9 cellular contexts compared by ENCODE assay signal in genomic region chr9:89522261-89522978, GRCh38. TPM values are rescaled to one million over a fixed set of nuclear protein-coding genes. Genes with fewer than 3 reads are reported as not detected.
DNase-seq lines count a peak whose midpoint lies in the region; ATAC-seq and TF ChIP-seq lines count a peak whose summit lies in the region.
"Had no signal": no experiment of that assay in that cellular context is flagged by ENCODE, and none has a peak within 500 bp of the region (broad histone marks: within the 10 kb centered on the region; RNA-seq: fewer than 3 reads in every experiment).

No MANE protein-coding gene starts in this region.

- no peaks in the 10 kb centered on the region for H3K9me3 ChIP-seq in mesenchymal stem cell (ENCODE audit: control insufficient read depth, low read length)

- no peak overlapping the region for H2BK12ac ChIP-seq in mesenchymal stem cell (ENCODE audit: low read length in 2 of 2)

- H3K23ac ChIP-seq in mesenchymal stem cell (ENCODE audit: low read length in 2 of 2): no peak overlapping the region

- DNase-seq in GF-D8 (lab: John Stamatoyannopoulos, UW): peak; percentile 92
- DNase-seq in activated CD4-positive, alpha-beta memory T cell treated with anti-CD3 and anti-CD28 coated beads for 36 hours: peak; percentile 89
- no peak for DNase-seq in left lobe of liver (ENCODE audit: low spot score)
- DNase-seq in HFFc6: no peak
- DNase-seq in DMS153 (lab: John Stamatoyannopoulos, UW): no peak
- DNase-seq in mesenchymal stem cell: no peak

- no peak overlapping the region for H2AK5ac ChIP-seq in mesenchymal stem cell (ENCODE audit: low read length, severe bottlenecking)

- H3K4me1 ChIP-seq in KMS-11 (ENCODE audit: low read depth, poor library complexity, severe bottlenecking) (peaks cover 37% of the 10 kb centered on the region), mesenchymal stem cell (ENCODE audit: control insufficient read depth, insufficient read depth, low read depth, low read length) (peaks cover 12% of the 10 kb centered on the region)

- H3K27ac ChIP-seq in KMS-11 (peak overlapping the region; percentile 53), mesenchymal stem cell (ENCODE audit: low read length, poor library complexity, severe bottlenecking) (no peak overlapping the region)

- H3K4me1 Mint-ChIP-seq in activated CD4-positive, alpha-beta memory T cell treated with anti-CD3 and anti-CD28 coated beads for 36 hours (ENCODE audit: low read depth): peaks cover 89% of the 10 kb centered on the region
- H3K4me1 Mint-ChIP-seq in HFFc6 (ENCODE audit: low read depth): no peaks in the 10 kb centered on the region

- no peaks in the 10 kb centered on the region for H4K20me1 ChIP-seq in KMS-11 (ENCODE audit: insufficient read depth)

- H3K9me3 Mint-ChIP-seq in activated CD4-positive, alpha-beta memory T cell treated with anti-CD3 and anti-CD28 coated beads for 36 hours: no peaks in the 10 kb centered on the region
- H3K9me3 Mint-ChIP-seq in HFFc6: peaks cover 5% of the 10 kb centered on the region

- H3K4me2 ChIP-seq in KMS-11 (peak overlapping the region; percentile 53), mesenchymal stem cell (ENCODE audit: low read length, poor library complexity, severe bottlenecking) (no peak overlapping the region)

- no peak overlapping the region for H2BK5ac ChIP-seq in mesenchymal stem cell (ENCODE audit: low read depth, low read length, poor library complexity, severe bottlenecking)

- H2BK120ac ChIP-seq in mesenchymal stem cell (ENCODE audit: low read depth, low read length): no peak overlapping the region

- CTCF ChIA-PET in activated CD4-positive, alpha-beta memory T cell treated with anti-CD3 and anti-CD28 coated beads for 36 hours (lab: Charles Lee): interaction anchor here (0.7 to 4.3 kb wide), 7 partner anchors 12 to 112 kb away, joined by 3 to 35 read pairs (median 4); no protein-coding TSS in a partner anchor

- H3K18ac ChIP-seq in mesenchymal stem cell (ENCODE audit: low read depth in 1 of 2, low read length in 2 of 2): no peak overlapping the region

- no peak overlapping the region for H4K8ac ChIP-seq in mesenchymal stem cell (ENCODE audit: low read length)

- no peaks in the 10 kb centered on the region for H3K36me3 Mint-ChIP-seq in activated CD4-positive, alpha-beta memory T cell treated with anti-CD3 and anti-CD28 coated beads for 36 hours
- no peaks in the 10 kb centered on the region for H3K36me3 Mint-ChIP-seq in HFFc6 (ENCODE audit: low read depth)

- intact Hi-C loops in activated CD4-positive, alpha-beta memory T cell treated with anti-CD3 and anti-CD28 coated beads for 36 hours (cut with micrococcal nuclease): loop anchor here (1.0 to 5.0 kb wide), 7 partner anchors 14 to 102 kb away; partner anchors contain the start of gene SEMA4D

- H2AFZ ChIP-seq in KMS-11 (ENCODE audit: low read depth) (peak overlapping the region; percentile 60), mesenchymal stem cell (ENCODE audit: low read depth, low read length) (no peak overlapping the region)

- WGBS in mesenchymal stem cell: 64% methylated on average over 12 of the region's 12 CpGs

- H3K9ac ChIP-seq in KMS-11 (peak overlapping the region; percentile 16; the same call in 1 of the 2 replicates), mesenchymal stem cell (ENCODE audit: low read length) (no peak overlapping the region)

- no peaks in the 10 kb centered on the region for H3K27me3 Mint-ChIP-seq in activated CD4-positive, alpha-beta memory T cell treated with anti-CD3 and anti-CD28 coated beads for 36 hours
- peaks cover 15% of the 10 kb centered on the region for H3K27me3 Mint-ChIP-seq in HFFc6 (ENCODE audit: insufficient read depth)

- no peak overlapping the region for H2BK15ac ChIP-seq in mesenchymal stem cell (ENCODE audit: low read depth, poor library complexity, severe bottlenecking)

- TF ChIP-seq CTCF in KMS-11 (conservative IDR thresholded peaks at IDR 0.05; ENCODE audit: low read depth, low read length): no peak
- no peak for TF ChIP-seq CTCF in HFFc6 (IDR thresholded peaks at IDR 0.05)

- POLR2A ChIA-PET in activated CD4-positive, alpha-beta memory T cell treated with anti-CD3 and anti-CD28 coated beads for 36 hours (lab: Charles Lee): interaction anchor here (0.7 to 1.6 kb wide), 5 partner anchors 26 to 105 kb away, joined by 3 to 7 read pairs (median 4); no protein-coding TSS in a partner anchor

- H3K36me3 ChIP-seq in KMS-11 (ENCODE audit: insufficient read depth) (no peaks in the 10 kb centered on the region), mesenchymal stem cell (ENCODE audit: control insufficient read depth in 1 of 2, insufficient read depth in 2 of 2, low read depth in 1 of 2, low read length in 2 of 2) (no peaks in the 10 kb centered on the region)

- no peak overlapping the region for H4K91ac ChIP-seq in mesenchymal stem cell (ENCODE audit: low read length)

- H3K79me1 ChIP-seq in mesenchymal stem cell (replicated peaks; ENCODE audit: low read length, poor library complexity, severe bottlenecking): no peaks in the 10 kb centered on the region

- H3K4me3 ChIP-seq in KMS-11 (IDR thresholded peaks at IDR 0.05; ENCODE audit: insufficient read depth, low read depth, low read length) (no peak overlapping the region), mesenchymal stem cell (ENCODE audit: insufficient read depth in 1 of 2, low read depth in 1 of 2, low read length in 2 of 2) (no peak overlapping the region)
- H3K4me3 ChIP-seq: dorsolateral prefrontal cortex had no signal

- peak; percentile 96 for ATAC-seq in GM21528 (IDR thresholded peaks at IDR 0.05; ENCODE audit: low FRiP score, unreplicated experiment)
- ATAC-seq in left lobe of liver: peak; percentile 43

- H3K79me2 ChIP-seq in KMS-11 (ENCODE audit: insufficient read depth, low read depth): no peaks in the 10 kb centered on the region

- H3K4ac ChIP-seq in mesenchymal stem cell (ENCODE audit: low read depth in 1 of 2, low read length in 2 of 2): no peak overlapping the region

- peak overlapping the region; percentile 92 for H3K27ac Mint-ChIP-seq in activated CD4-positive, alpha-beta memory T cell treated with anti-CD3 and anti-CD28 coated beads for 36 hours
- no peak overlapping the region for H3K27ac Mint-ChIP-seq in HFFc6

- peak overlapping the region; percentile 58 for H3K4me3 Mint-ChIP-seq in activated CD4-positive, alpha-beta memory T cell treated with anti-CD3 and anti-CD28 coated beads for 36 hours
- H3K4me3 Mint-ChIP-seq in HFFc6: no peak overlapping the region

- H3K27me3 ChIP-seq in KMS-11 (ENCODE audit: insufficient read depth, low read depth) (no peaks in the 10 kb centered on the region), mesenchymal stem cell (ENCODE audit: control insufficient read depth in 1 of 2, insufficient read depth in 1 of 2, low read length in 2 of 2) (peaks cover 0 to 35% of the 10 kb centered on the region in 2 experiments)
- H3K27me3 ChIP-seq: dorsolateral prefrontal cortex had no signal

- no peak overlapping the region for H3K14ac ChIP-seq in mesenchymal stem cell (ENCODE audit: low read length in 2 of 2)

RNA-seq across cellular contexts. Expression of gene SEMA4D, which starts 24.5 kb away (rescaled TPM):
- total RNA-seq in activated CD4-positive, alpha-beta memory T cell treated with anti-CD3 and anti-CD28 coated beads for 36 hours: 100 to 1,000 TPM; 159 to 161 TPM
- 3.9 TPM for total RNA-seq in left lobe of liver
- not detected for total RNA-seq in HFFc6 (2021; fragmentation: NEBNext Ultra II Directional; extraction: Animal tissue kit (Norgen Biotek cat#: 25700))
- polyA plus RNA-seq in mesenchymal stem cell (2013, experiment 1 of 2): 3.2 TPM
- polyA plus RNA-seq in mesenchymal stem cell (2013, experiment 2 of 2): 3.2 TPM

Comparison
In these comparisons a context has a peak if more than half of its experiments do, and no peak if none do; other contexts are left out.
1. DNase-seq: peak in GF-D8 (single experiment) and activated CD4-positive, alpha-beta memory T cell treated with anti-CD3 and anti-CD28 coated beads for 36 hours (single experiment); none in left lobe of liver (single experiment), HFFc6 (single experiment), DMS153 (single experiment) and mesenchymal stem cell (single experiment).
2. RNA of gene SEMA4D, which starts 24.5 kb away (total RNA-seq): 159 to 161 TPM in activated CD4-positive, alpha-beta memory T cell treated with anti-CD3 and anti-CD28 coated beads for 36 hours; 3.9 TPM in left lobe of liver (single experiment) and not detected in HFFc6; every median in the first group is over 10 times any median in the second.